16 cellular contexts compared by ENCODE assay signal in the genomic region with DNA sequence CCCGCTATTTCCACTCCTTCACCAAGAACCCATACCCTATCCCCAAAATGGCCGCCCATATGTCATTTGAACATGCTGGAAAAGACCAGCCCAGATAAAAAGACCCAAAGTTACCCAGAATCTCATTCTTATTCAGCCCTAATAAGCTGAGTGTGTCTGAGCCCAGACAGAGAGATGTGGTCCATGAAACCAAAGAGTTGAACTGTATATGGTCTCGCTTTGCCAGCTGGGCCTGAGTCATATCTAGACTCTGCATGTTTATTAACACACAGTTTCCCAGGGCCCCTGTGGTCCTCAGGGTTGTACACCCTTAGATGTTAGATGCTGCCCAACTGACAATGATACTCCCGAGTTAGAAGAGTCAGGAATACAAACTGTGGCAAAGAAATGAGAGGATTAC.
A peak's percentile ranks its signal among the peaks of the same experiment; 100 is the strongest.
DNase-seq lines count a peak whose midpoint lies in the region; ATAC-seq and TF ChIP-seq lines count a peak whose summit lies in the region.
"Had no signal": no experiment of that assay in that cellular context is flagged by ENCODE, and none has a peak within 500 bp of the region (broad histone marks: within the 10 kb centered on the region; RNA-seq: fewer than 3 reads in every experiment).

No MANE protein-coding gene starts in this region.

- no peaks in the 10 kb centered on the region for H3K27me3 ChIP-seq in fibroblast of lung (ENCODE audit: control insufficient read depth, insufficient read depth, low read length)
- H3K27me3 ChIP-seq: tibial artery had no signal

- H3K36me3 Mint-ChIP-seq in chondrocyte (ENCODE audit: low read depth) = no peaks in the 10 kb centered on the region
- H3K36me3 Mint-ChIP-seq in activated naive CD8-positive, alpha-beta T cell treated with anti-CD3 and anti-CD28 coated beads, Interleukin-2, amount 50 U/mL, for 24 hours (ENCODE audit: low read depth) = no peaks in the 10 kb centered on the region

- no peaks in the 10 kb centered on the region for H3K4me1 Mint-ChIP-seq in chondrocyte (ENCODE audit: low read depth)
- peaks cover 3% of the 10 kb centered on the region for H3K4me1 Mint-ChIP-seq in activated naive CD8-positive, alpha-beta T cell treated with anti-CD3 and anti-CD28 coated beads, Interleukin-2, amount 50 U/mL, for 24 hours

- no peak overlapping the region for H3K4me2 ChIP-seq in fibroblast of lung (ENCODE audit: extremely low read depth, insufficient read depth, low read length)

- H3K79me2 ChIP-seq in fibroblast of lung (ENCODE audit: control insufficient read depth, insufficient read depth, low read length) = no peaks in the 10 kb centered on the region

- H3K27ac ChIP-seq in fibroblast of lung (ENCODE audit: insufficient read depth, low read length) = no peak overlapping the region
- H3K27ac ChIP-seq: SK-N-MC, tibial artery had no signal

- CTCF ChIA-PET in GM10248 (lab: Yijun Ruan, JAX) = no interaction called here

- TF ChIP-seq CTCF in fibroblast of lung (conservative IDR thresholded peaks at IDR 0.05 in 1 of 2, IDR thresholded peaks at IDR 0.05 in 1 of 2; ENCODE audit: low read depth in 1 of 2, low read length in 2 of 2) = no peak
- no peak for TF ChIP-seq CTCF in chondrocyte (IDR thresholded peaks at IDR 0.05)
- no peak for TF ChIP-seq CTCF in GM10248 (IDR thresholded peaks at IDR 0.05; ENCODE audit: control extremely low read depth, extremely low read depth, low read depth, missing control alignments)

- no peak overlapping the region for H3K27ac Mint-ChIP-seq in chondrocyte (ENCODE audit: unreplicated experiment)
- no peak overlapping the region for H3K27ac Mint-ChIP-seq in activated naive CD8-positive, alpha-beta T cell treated with anti-CD3 and anti-CD28 coated beads, Interleukin-2, amount 50 U/mL, for 24 hours
- H3K27ac Mint-ChIP-seq: activated CD4-positive, alpha-beta T cell treated with anti-CD3 and anti-CD28 coated beads, Interleukin-2, amount 10 ng/mL, durations not matched to agents 7 days and 5 days; activated naive CD8-positive, alpha-beta T cell treated with anti-CD3 and anti-CD28 coated beads, Interleukin-2, amount 10 ng/mL, durations not matched to agents 7 days and 5 days; CD4-positive, alpha-beta T cell had no signal

- no peaks in the 10 kb centered on the region for H3K9me3 Mint-ChIP-seq in chondrocyte (ENCODE audit: low read depth)
- no peaks in the 10 kb centered on the region for H3K9me3 Mint-ChIP-seq in activated naive CD8-positive, alpha-beta T cell treated with anti-CD3 and anti-CD28 coated beads, Interleukin-2, amount 50 U/mL, for 24 hours
- H3K9me3 Mint-ChIP-seq: activated CD4-positive, alpha-beta T cell treated with anti-CD3 and anti-CD28 coated beads, Interleukin-2, amount 10 ng/mL, durations not matched to agents 7 days and 5 days; CD4-positive, alpha-beta T cell had no signal

- H4K20me1 ChIP-seq in fibroblast of lung (ENCODE audit: control insufficient read depth, extremely low read depth, insufficient read depth, low read length) = no peaks in the 10 kb centered on the region

- H3K36me3 ChIP-seq in fibroblast of lung (ENCODE audit: control insufficient read depth, insufficient read depth, low read length) = no peaks in the 10 kb centered on the region
- H3K36me3 ChIP-seq: tibial artery had no signal

- H2AFZ ChIP-seq in fibroblast of lung (ENCODE audit: low read length) = no peak overlapping the region

- no peaks in the 10 kb centered on the region for H3K4me1 ChIP-seq in fibroblast of lung (ENCODE audit: control insufficient read depth, extremely low read depth, insufficient read depth, low read length)
- H3K4me1 ChIP-seq: tibial artery had no signal

- peak; percentile 14 to 52 for DNase-seq in fibroblast of lung (ENCODE audit: low read depth in 2 of 2)
- no peak for DNase-seq in chondrocyte (ENCODE audit: low spot score)
- DNase-seq in GM10248 (ENCODE audit: extremely low spot score) = no peak
- DNase-seq in activated naive CD8-positive, alpha-beta T cell treated with anti-CD3 and anti-CD28 coated beads, Interleukin-2, amount 50 U/mL, for 24 hours = no peak
- no peak for DNase-seq in OCI-M1 (lab: John Stamatoyannopoulos, UW)
- DNase-seq: activated CD4-positive, alpha-beta T cell treated with anti-CD3 and anti-CD28 coated beads, Interleukin-2, amount 10 ng/mL, durations not matched to agents 7 days and 5 days; activated naive CD8-positive, alpha-beta T cell treated with anti-CD3 and anti-CD28 coated beads, Interleukin-2, amount 10 ng/mL, durations not matched to agents 7 days and 5 days; CD4-positive, alpha-beta T cell; islet precursor cell; NCI-H2227 treated with DMSO at 0.1 percent for 48 hours; tibial artery had no signal

- H3K4me3 ChIP-seq in fibroblast of lung (replicated peaks in 1 of 4; ENCODE audit: control extremely low read depth in 1 of 4, insufficient read depth in 1 of 4, low read depth in 3 of 4, low read length in 4 of 4) = no peak overlapping the region
- H3K4me3 ChIP-seq: SK-N-MC, tibial artery had no signal

- no peak overlapping the region for H3K4me3 Mint-ChIP-seq in chondrocyte (ENCODE audit: unreplicated experiment)
- no peak overlapping the region for H3K4me3 Mint-ChIP-seq in activated naive CD8-positive, alpha-beta T cell treated with anti-CD3 and anti-CD28 coated beads, Interleukin-2, amount 50 U/mL, for 24 hours
- H3K4me3 Mint-ChIP-seq: activated CD4-positive, alpha-beta T cell treated with anti-CD3 and anti-CD28 coated beads, Interleukin-2, amount 10 ng/mL, durations not matched to agents 7 days and 5 days; activated naive CD8-positive, alpha-beta T cell treated with anti-CD3 and anti-CD28 coated beads, Interleukin-2, amount 10 ng/mL, durations not matched to agents 7 days and 5 days; CD4-positive, alpha-beta T cell had no signal

- POLR2A ChIA-PET in GM10248 (lab: Yijun Ruan, JAX) = no interaction called here

- H3K27me3 Mint-ChIP-seq in chondrocyte (ENCODE audit: low read depth) = no peaks in the 10 kb centered on the region
- no peaks in the 10 kb centered on the region for H3K27me3 Mint-ChIP-seq in activated naive CD8-positive, alpha-beta T cell treated with anti-CD3 and anti-CD28 coated beads, Interleukin-2, amount 50 U/mL, for 24 hours
- H3K27me3 Mint-ChIP-seq: activated CD4-positive, alpha-beta T cell treated with anti-CD3 and anti-CD28 coated beads, Interleukin-2, amount 10 ng/mL, durations not matched to agents 7 days and 5 days; activated naive CD8-positive, alpha-beta T cell treated with anti-CD3 and anti-CD28 coated beads, Interleukin-2, amount 10 ng/mL, durations not matched to agents 7 days and 5 days; CD4-positive, alpha-beta T cell had no signal

- peak; percentile 84 for ATAC-seq in GM18517 (IDR thresholded peaks at IDR 0.05; ENCODE audit: unreplicated experiment)
- peak; percentile 84 for ATAC-seq in GM21526 (IDR thresholded peaks at IDR 0.05; ENCODE audit: low FRiP score, unreplicated experiment)
- ATAC-seq in HG03108 (IDR thresholded peaks at IDR 0.05; ENCODE audit: unreplicated experiment) = peak; percentile 77
- no peak for ATAC-seq in activated naive CD8-positive, alpha-beta T cell treated with anti-CD3 and anti-CD28 coated beads, Interleukin-2, amount 50 U/mL, for 24 hours
- ATAC-seq: HepG2 had no signal

- no peak overlapping the region for H3K9ac ChIP-seq in fibroblast of lung (ENCODE audit: insufficient read depth, low read length)

- H3K9me3 ChIP-seq in fibroblast of lung (ENCODE audit: control insufficient read depth, insufficient read depth, low read depth, low read length) = no peaks in the 10 kb centered on the region
- H3K9me3 ChIP-seq: tibial artery had no signal

Comparison
In these comparisons a context has a peak if more than half of its experiments do, and no peak if none do; other contexts are left out.
1. DNase-seq: peak in fibroblast of lung (2 of 2); none in chondrocyte (single experiment), GM10248 (single experiment), activated naive CD8-positive, alpha-beta T cell treated with anti-CD3 and anti-CD28 coated beads, Interleukin-2, amount 50 U/mL, for 24 hours (single experiment) and OCI-M1 (single experiment).